In genomic region chr1:180194048-180194425, GRCh38 we compare ENCODE assay signal across 19 cellular contexts. TPM values are rescaled to one million over a fixed set of nuclear protein-coding genes. Genes with fewer than 3 reads are reported as not detected.
A peak's percentile ranks its signal among the peaks of the same experiment; 100 is the strongest.
DNase-seq lines count a peak whose midpoint lies in the region; ATAC-seq and TF ChIP-seq lines count a peak whose summit lies in the region.
"Had no signal": no experiment of that assay in that cellular context is flagged by ENCODE, and none has a peak within 500 bp of the region (broad histone marks: within the 10 kb centered on the region; RNA-seq: fewer than 3 reads in every experiment).

No MANE protein-coding gene starts in this region.

- H3K9ac ChIP-seq in BLaER1 = peak overlapping the region; percentile 70; the same call in 1 of the 2 replicates

- H3K4me1 ChIP-seq in BLaER1 (peaks cover 100% of the 10 kb centered on the region), osteoblast (ENCODE audit: insufficient read depth, low read length) (no peaks in the 10 kb centered on the region)
- H3K4me1 ChIP-seq: A549, BE2C had no signal

- H3K4me3 Mint-ChIP-seq in effector memory CD8-positive, alpha-beta T cell = no peak overlapping the region
- H3K4me3 Mint-ChIP-seq: CD4-positive, CD25-positive, alpha-beta regulatory T cell; CD8-positive, alpha-beta T cell had no signal

- peak overlapping the region; percentile 47 to 69 for H3K27ac Mint-ChIP-seq in effector memory CD8-positive, alpha-beta T cell
- H3K27ac Mint-ChIP-seq: CD4-positive, CD25-positive, alpha-beta regulatory T cell; CD8-positive, alpha-beta T cell had no signal

- H3K4me1 Mint-ChIP-seq in effector memory CD8-positive, alpha-beta T cell (ENCODE audit: low read depth in 2 of 2) = peaks cover 34 to 39% of the 10 kb centered on the region in 2 donors

- no peaks in the 10 kb centered on the region for H3K27me3 ChIP-seq in BLaER1
- H3K27me3 ChIP-seq in H7 (ENCODE audit: control insufficient read depth, insufficient read depth, low read length) = no peaks in the 10 kb centered on the region; the same call in 1 of the 2 replicates
- H3K27me3 ChIP-seq in osteoblast (ENCODE audit: insufficient read depth, low read length) = no peaks in the 10 kb centered on the region
- H3K27me3 ChIP-seq: BE2C had no signal

- no peak for TF ChIP-seq CTCF in osteoblast (IDR thresholded peaks at IDR 0.05; ENCODE audit: extremely low read depth, low read depth, low read length)

- no peak for ATAC-seq in effector memory CD8-positive, alpha-beta T cell (replicated peaks)
- ATAC-seq: A549; CD8-positive, alpha-beta T cell had no signal

- H3K36me3 ChIP-seq in BLaER1 (peaks cover 44% of the 10 kb centered on the region), H7 (replicated peaks; ENCODE audit: control insufficient read depth, insufficient read depth, low read length) (peaks cover 3% of the 10 kb centered on the region), osteoblast (ENCODE audit: insufficient read depth, low read length) (peaks cover 85% of the 10 kb centered on the region)
- H3K36me3 ChIP-seq: BE2C had no signal

- H3K27ac ChIP-seq in BLaER1 = peak overlapping the region; percentile 95
- H3K27ac ChIP-seq in osteoblast (ENCODE audit: low read depth, low read length) = no peak overlapping the region
- H3K27ac ChIP-seq: A549, C4-2B had no signal

- H3K79me2 ChIP-seq in osteoblast (ENCODE audit: insufficient read depth, low read length) = no peaks in the 10 kb centered on the region

- H3K4me2 ChIP-seq in BLaER1 = peak overlapping the region; percentile 85
- H3K4me2 ChIP-seq in osteoblast (ENCODE audit: insufficient read depth, low read length) = no peak overlapping the region
- H3K4me2 ChIP-seq: A549 had no signal

- H3K9me3 Mint-ChIP-seq in effector memory CD8-positive, alpha-beta T cell = no peaks in the 10 kb centered on the region
- H3K9me3 Mint-ChIP-seq: CD4-positive, CD25-positive, alpha-beta regulatory T cell; CD8-positive, alpha-beta T cell had no signal

- H4K20me1 ChIP-seq in BLaER1 (no peaks in the 10 kb centered on the region), osteoblast (ENCODE audit: insufficient read depth, low read length) (peaks cover 45% of the 10 kb centered on the region)

- H3K36me3 Mint-ChIP-seq in effector memory CD8-positive, alpha-beta T cell (ENCODE audit: insufficient read depth) = peaks cover 9% of the 10 kb centered on the region

- no peaks in the 10 kb centered on the region for H3K9me3 ChIP-seq in BLaER1
- H3K9me3 ChIP-seq in osteoblast (ENCODE audit: low read depth, low read length) = no peaks in the 10 kb centered on the region
- H3K9me3 ChIP-seq: A549, BE2C, Caco-2 had no signal

- no peak overlapping the region for H2AFZ ChIP-seq in osteoblast (ENCODE audit: low read length)

- H3K4me3 ChIP-seq in BLaER1 (0 out of 2 replicates have a peak overlapping the region, but pooled peaks have one; percentile 7), H7 (ENCODE audit: insufficient read depth, low read depth, low read length) (no peak overlapping the region), osteoblast (ENCODE audit: insufficient read depth, low read length) (no peak overlapping the region)
- H3K4me3 ChIP-seq: A549 had no signal

- peak; percentile 51 for DNase-seq in H7
- DNase-seq in effector memory CD8-positive, alpha-beta T cell = no peak
- DNase-seq in osteoblast (ENCODE audit: insufficient read length, low spot score, missing footprints) = peak; percentile 76
- DNase-seq in activated naive CD4-positive, alpha-beta T cell treated with anti-CD3 and anti-CD28 coated beads, Interleukin-2, amount 50 U/mL, for 16 hours = no peak
- DNase-seq in NCI-H1105 (lab: John Stamatoyannopoulos, UW) = no peak
- no peak for DNase-seq in activated CD4-positive, CD25-positive, alpha-beta regulatory T cell (lab: John Stamatoyannopoulos, UW)
- DNase-seq: 8988T; ACHN; AML-193; BE2C; Caco-2; CD4-positive, CD25-positive, alpha-beta regulatory T cell; CD8-positive, alpha-beta T cell; DMS153; GOT3; HCEC 1CT had no signal

- no peaks in the 10 kb centered on the region for H3K27me3 Mint-ChIP-seq in effector memory CD8-positive, alpha-beta T cell
- H3K27me3 Mint-ChIP-seq: CD4-positive, CD25-positive, alpha-beta regulatory T cell had no signal

RNA-seq across cellular contexts. Expression of gene LHX4, which starts 36.0 kb away (rescaled TPM):
- 1.1 and 2.7 TPM in 2 replicates for total RNA-seq in H7 (2014; rRNA removed; shearing (Covaris generic))
- total RNA-seq in osteoblast = not detected in 2 replicates
- total RNA-seq: CD4-positive, CD25-positive, alpha-beta regulatory T cell had no signal

RNA-seq across cellular contexts. Expression of gene QSOX1, which starts 39.4 kb away (rescaled TPM):
- total RNA-seq in H7 (2014; rRNA removed; shearing (Covaris generic)) = 133 and 136 TPM in 2 replicates
- 270 and 373 TPM in 2 replicates for total RNA-seq in osteoblast

Comparison
In these comparisons a context has a peak if more than half of its experiments do, and no peak if none do; other contexts are left out.
1. DNase-seq: peak in H7 (single experiment) and osteoblast (single experiment); none in effector memory CD8-positive, alpha-beta T cell (0 of 3), activated naive CD4-positive, alpha-beta T cell treated with anti-CD3 and anti-CD28 coated beads, Interleukin-2, amount 50 U/mL, for 16 hours (single experiment), NCI-H1105 (single experiment) and activated CD4-positive, CD25-positive, alpha-beta regulatory T cell (0 of 4).